ENCODE assay signal across 8 cellular contexts in genomic region chr1:113677250-113678158, GRCh38.
A peak's percentile ranks its signal among the peaks of the same experiment; 100 is the strongest.
DNase-seq lines count a peak whose midpoint lies in the region; ATAC-seq and TF ChIP-seq lines count a peak whose summit lies in the region.

No MANE protein-coding gene starts in this region.

- peak; percentile 57 for ATAC-seq in upper lobe of right lung
- no peak for ATAC-seq in HG03342 (IDR thresholded peaks at IDR 0.05; ENCODE audit: unreplicated experiment)

- in situ Hi-C loops in T47D (cut with HindIII; ENCODE audit: low pct_unique_long_range_greater_than_20kb, low sequenced_read_pairs) = no loop called here

- intact Hi-C loops in upper lobe of right lung (cut with DNase I) = loop anchor here (10.0 kb wide), 1 partner anchor 543 kb away; no protein-coding TSS in a partner anchor

- no peaks in the 10 kb centered on the region for H3K4me1 ChIP-seq in upper lobe of right lung

- H3K36me3 ChIP-seq in H7 (replicated peaks; ENCODE audit: control insufficient read depth, insufficient read depth, low read length) = no peaks in the 10 kb centered on the region
- H3K36me3 ChIP-seq in upper lobe of right lung = peaks cover 25% of the 10 kb centered on the region

- H3K27ac ChIP-seq in upper lobe of right lung = no peak overlapping the region

- no peaks in the 10 kb centered on the region for H3K9me3 ChIP-seq in upper lobe of right lung

- peak; percentile 58 for TF ChIP-seq CTCF in upper lobe of right lung (IDR thresholded peaks at IDR 0.05)

- H3K27me3 ChIP-seq in H7 (ENCODE audit: control insufficient read depth, insufficient read depth, low read length) (no peaks in the 10 kb centered on the region), upper lobe of right lung (no peaks in the 10 kb centered on the region)

- DNase-seq in COLO668 (lab: John Stamatoyannopoulos, UW; ENCODE audit: unreplicated experiment) (peak; percentile 38), H7 (peak; percentile 71), NCI-H69 (lab: John Stamatoyannopoulos, UW) (peak; percentile 65), T47D (ENCODE audit: low read depth in 1 of 2, low spot score in 1 of 2) (peak; percentile 23 to 44), kidney glomerular epithelial cell (lab: John Stamatoyannopoulos, UW) (peak; percentile 58), upper lobe of right lung (no peak)
- no peak for DNase-seq in stimulated activated CD4-positive, alpha-beta T cell treated with anti-CD3 and anti-CD28 coated beads, Interleukin-2, amount 100 ng/mL, for 48 hours

- no peak overlapping the region for H3K4me3 ChIP-seq in H7 (ENCODE audit: insufficient read depth, low read depth, low read length)
- H3K4me3 ChIP-seq in upper lobe of right lung = no peak overlapping the region

Comparison
In these comparisons a context has a peak if more than half of its experiments do, and no peak if none do; other contexts are left out.
1. DNase-seq: peak in COLO668 (single experiment), H7 (single experiment), NCI-H69 (single experiment), T47D (2 of 2) and kidney glomerular epithelial cell (single experiment); none in upper lobe of right lung (single experiment) and stimulated activated CD4-positive, alpha-beta T cell treated with anti-CD3 and anti-CD28 coated beads, Interleukin-2, amount 100 ng/mL, for 48 hours (0 of 2).